Comparison of ENCODE assay signal across 1 cellular context in genomic region chr6:63598251-63599036, GRCh38.
TF ChIP-seq lines count a peak whose summit lies in the region.

No MANE protein-coding gene starts in this region.

TF ChIP-seq in GM12878, 131 proteins besides CTCF, POLR2A, EP300 and RAD21 (continued from another document):
- peak; percentile 58 for TF ChIP-seq HCFC1 (IDR thresholded peaks at IDR 0.05; ENCODE audit: low read length)
- TF ChIP-seq JUNB (IDR thresholded peaks at IDR 0.05): no peak
- no peak for TF ChIP-seq KAT2A (conservative IDR thresholded peaks at IDR 0.05; ENCODE audit: control insufficient read depth, low read depth, low read length)
- TF ChIP-seq CHD2 (IDR thresholded peaks at IDR 0.05; ENCODE audit: borderline replicate concordance, low read depth, low read length): no peak
- TF ChIP-seq MYB (IDR thresholded peaks at IDR 0.05; ENCODE audit: borderline replicate concordance, low read depth, low read length): no peak
- TF ChIP-seq RELA (IDR thresholded peaks at IDR 0.05; ENCODE audit: borderline replicate concordance, partially characterized antibody): peak; percentile 14
- TF ChIP-seq FOS (IDR thresholded peaks at IDR 0.05; ENCODE audit: borderline replicate concordance, extremely low read depth, insufficient read length): no peak
- TF ChIP-seq PML (IDR thresholded peaks at IDR 0.05; ENCODE audit: low read length): no peak
- 0 out of 2 replicates have a peak, but pooled peaks have one; percentile 36 for TF ChIP-seq MTA2 (IDR thresholded peaks at IDR 0.05; ENCODE audit: low read depth)
- TF ChIP-seq RB1 (IDR thresholded peaks at IDR 0.05; ENCODE audit: borderline replicate concordance): peak; percentile 58; the same call in 1 of the 2 replicates
- peak; percentile 51; the same call in 1 of the 2 replicates for TF ChIP-seq ZNF207 (IDR thresholded peaks at IDR 0.05; ENCODE audit: borderline replicate concordance)
- peak; percentile 54; the same call in 1 of the 2 replicates for TF ChIP-seq TCF12 (IDR thresholded peaks at IDR 0.05; ENCODE audit: low read depth, low read length)
- peak; percentile 94; the same call in 1 of the 2 replicates for TF ChIP-seq STAT1 (conservative IDR thresholded peaks at IDR 0.05)
- 0 out of 2 replicates have a peak, but pooled peaks have one; percentile 19 for TF ChIP-seq DPF2 (IDR thresholded peaks at IDR 0.05)
- TF ChIP-seq SMC3 (IDR thresholded peaks at IDR 0.05; ENCODE audit: borderline replicate concordance, low read length): peak; percentile 95
- TF ChIP-seq IKZF1 (conservative IDR thresholded peaks at IDR 0.05): peak; percentile 56
- TF ChIP-seq YBX1 (IDR thresholded peaks at IDR 0.05): 0 out of 2 replicates have a peak, but pooled peaks have one; percentile 26
- peak; percentile 29; the same call in 1 of the 2 replicates for TF ChIP-seq MLLT1 (IDR thresholded peaks at IDR 0.05)
- peak; percentile 45; the same call in 1 of the 2 replicates for TF ChIP-seq CREM (IDR thresholded peaks at IDR 0.05; ENCODE audit: low read depth)
- no peak for TF ChIP-seq PBX3 (IDR thresholded peaks at IDR 0.05; ENCODE audit: insufficient replicate concordance, low read depth, low read length)
- peak; percentile 16 to 55; a peak in 2 of 4 replicates for TF ChIP-seq IKZF2 (IDR thresholded peaks at IDR 0.05)
- TF ChIP-seq LARP7 (IDR thresholded peaks at IDR 0.05): peak; percentile 72; the same call in 1 of the 2 replicates
- 0 out of 2 replicates have a peak, but pooled peaks have one; percentile 38 for TF ChIP-seq NR2F1 (conservative IDR thresholded peaks at IDR 0.05)
- peak; percentile 80 for TF ChIP-seq SKIL (IDR thresholded peaks at IDR 0.05; ENCODE audit: low read depth, poor library complexity, severe bottlenecking)
- TF ChIP-seq MYC (IDR thresholded peaks at IDR 0.05; ENCODE audit: insufficient read depth, insufficient read length, insufficient replicate concordance, low read length, severe bottlenecking): no peak
- peak; percentile 1; the same call in 1 of the 2 replicates for TF ChIP-seq SPI1 (IDR thresholded peaks at IDR 0.05; ENCODE audit: borderline replicate concordance, insufficient read depth, low read depth, low read length)
- peak; percentile 73 for TF ChIP-seq YY1 (IDR thresholded peaks at IDR 0.05; ENCODE audit: low read depth, low read length)
- TF ChIP-seq FOXK2 (IDR thresholded peaks at IDR 0.05): peak; percentile 46
- TF ChIP-seq IRF4 (IDR thresholded peaks at IDR 0.05; ENCODE audit: low read depth, low read length): 0 out of 2 replicates have a peak, but pooled peaks have one; percentile 63
- TF ChIP-seq NR2C1 (IDR thresholded peaks at IDR 0.05): peak; percentile 46; the same call in 1 of the 2 replicates
